Comparison of ENCODE assay signal across 8 cellular contexts in the genomic region with DNA sequence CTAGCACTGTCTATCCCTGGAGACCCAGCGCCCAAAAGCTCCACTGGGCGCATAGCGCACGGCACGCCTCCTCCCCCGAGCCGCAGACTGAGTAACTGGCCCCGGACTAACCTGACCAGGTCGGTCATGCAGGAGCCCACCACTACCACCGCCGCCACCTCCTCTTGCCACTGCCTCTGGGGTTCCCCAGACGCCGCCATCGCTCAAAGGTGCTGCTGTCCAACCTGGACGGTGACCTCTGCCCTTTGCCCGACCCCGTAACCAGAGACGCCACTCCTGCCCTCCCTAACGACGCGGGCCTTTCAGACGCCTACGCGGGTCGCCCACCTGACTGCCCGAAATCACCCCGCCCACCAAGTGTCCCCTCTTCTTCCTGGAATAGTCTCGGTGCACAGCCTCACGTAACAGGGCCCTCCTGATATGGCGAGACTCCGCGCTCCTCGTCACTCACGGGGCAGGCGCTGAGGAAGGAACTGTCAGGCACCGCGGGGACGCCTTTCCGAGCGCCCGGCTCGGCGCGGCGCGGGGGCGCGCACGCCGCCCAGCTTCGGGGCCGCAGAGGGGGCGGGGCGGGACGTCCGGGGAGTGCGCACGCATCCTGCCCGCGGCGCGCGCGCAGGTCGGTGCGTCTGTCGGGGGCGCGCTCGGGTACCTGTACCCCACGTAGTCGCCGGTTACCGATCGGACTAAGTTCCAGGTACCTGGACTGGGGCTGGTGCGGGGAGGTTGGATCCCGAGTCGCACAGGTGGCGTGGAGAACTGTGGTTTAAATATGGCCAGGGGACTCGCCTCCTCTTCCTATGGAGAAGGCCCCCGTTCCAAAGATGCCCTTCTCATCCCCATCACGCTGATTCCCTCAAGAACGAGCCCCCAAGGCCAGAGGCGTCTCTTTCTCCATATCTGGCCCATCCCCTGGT. TPM values are rescaled to one million over a fixed set of nuclear protein-coding genes. Genes with fewer than 3 reads are reported as not detected.
DNase-seq lines count a peak whose midpoint lies in the region; ATAC-seq and TF ChIP-seq lines count a peak whose summit lies in the region.

A gene (plus strand): TSS at position 584 of the 917 bp plus-strand sequence. CDS start 3,828 bp downstream, outside the sequence.
A gene (minus strand): TSS at position 242 of the 917 bp plus-strand sequence. CDS start 42 bp downstream, at position 200.

- peaks cover 13% of the 10 kb centered on the region for H3K79me2 ChIP-seq in OCI-LY3 (ENCODE audit: low read length)

- peak within 1 kb of the TSS; percentile 97 for H3K4me2 ChIP-seq in OCI-LY3 (ENCODE audit: low read length)

- ATAC-seq in GM21528 (IDR thresholded peaks at IDR 0.05; ENCODE audit: low FRiP score, unreplicated experiment): peak; percentile 79
- peak; percentile 98 for ATAC-seq in mucosa of descending colon

- H3K27me3 ChIP-seq in OCI-LY3 (ENCODE audit: low read depth, low read length): no peaks in the 10 kb centered on the region

- intact Hi-C loops in mucosa of descending colon (cut with DNase I, micrococcal nuclease): no loop called here

- H3K9me3 ChIP-seq in OCI-LY3 (ENCODE audit: insufficient read depth, low read length) (no peaks in the 10 kb centered on the region), mucosa of descending colon (no peaks in the 10 kb centered on the region)

- H3K4me3 ChIP-seq in OCI-LY3 (ENCODE audit: low read length) (peak within 1 kb of the TSS; percentile 96), epithelial cell of esophagus (ENCODE audit: low read length) (peak within 1 kb of the TSS; percentile 95), mucosa of descending colon (peak within 1 kb of the TSS; percentile 71)

- peak within 1 kb of the TSS; percentile 95 for H2AFZ ChIP-seq in OCI-LY3 (ENCODE audit: low read depth, low read length)

- DNase-seq in D341Med (ENCODE audit: low spot score): peak; percentile 98
- DNase-seq in HuH-7 (ENCODE audit: low spot score): peak; percentile 79
- peak; percentile 86 for DNase-seq in activated T-cell treated with anti-CD3 and anti-CD28 coated beads for 24 hours (ENCODE audit: low read depth)
- DNase-seq in epithelial cell of esophagus (ENCODE audit: low read depth): peak; percentile 90
- peak; percentile 91 to 95 (median 93) for DNase-seq in mucosa of descending colon
- DNase-seq in stimulated activated CD8-positive, alpha-beta memory T cell treated with anti-CD3 and anti-CD28 coated beads, Interleukin-4, amount 100 ng/mL, for 24 hours (ENCODE audit: low read depth): peak; percentile 80

- peak within 1 kb of the TSS; percentile 71 for H3K27ac ChIP-seq in OCI-LY3 (ENCODE audit: low read length)

- H3K36me3 ChIP-seq in OCI-LY3 (replicated peaks; ENCODE audit: low read depth, low read length): peaks cover 8% of the 10 kb centered on the region
- H3K36me3 ChIP-seq in mucosa of descending colon (ENCODE audit: low read depth): no peaks in the 10 kb centered on the region

- H3K4me1 ChIP-seq in OCI-LY3 (ENCODE audit: low read length): peaks cover 16% of the 10 kb centered on the region
- no peaks in the 10 kb centered on the region for H3K4me1 ChIP-seq in mucosa of descending colon (ENCODE audit: low read depth)

- H4K20me1 ChIP-seq in OCI-LY3 (ENCODE audit: insufficient read depth, low read length): no peaks in the 10 kb centered on the region

- peak within 1 kb of the TSS; percentile 85 for H3K9ac ChIP-seq in OCI-LY3 (ENCODE audit: low read length)

- TF ChIP-seq CTCF in OCI-LY3 (IDR thresholded peaks at IDR 0.05; ENCODE audit: low read depth, low read length) (no peak), epithelial cell of esophagus (IDR thresholded peaks at IDR 0.05; ENCODE audit: insufficient read depth, low read depth, low read length, missing control alignments) (no peak), mucosa of descending colon (IDR thresholded peaks at IDR 0.05) (no peak)

RNA-seq across cellular contexts. Expression of the first gene that starts in this region (rescaled TPM):
- total RNA-seq in mucosa of descending colon: 10 to 100 TPM; 34.8 to 42.4 (median 41.3) TPM

RNA-seq across cellular contexts. Expression of the second gene that starts in this region (rescaled TPM):
- 10 to 100 TPM in 2 of 3 donors, 1 to 10 TPM in 1; 5.9 to 10.6 (median 10.3) TPM for total RNA-seq in mucosa of descending colon

Comparison
In these comparisons a context has a peak if more than half of its experiments do, and no peak if none do; other contexts are left out.
1. Peak in every context shown above with its lines: DNase-seq, ATAC-seq, H3K4me3 ChIP-seq and H3K27ac ChIP-seq.